In the genomic region with DNA sequence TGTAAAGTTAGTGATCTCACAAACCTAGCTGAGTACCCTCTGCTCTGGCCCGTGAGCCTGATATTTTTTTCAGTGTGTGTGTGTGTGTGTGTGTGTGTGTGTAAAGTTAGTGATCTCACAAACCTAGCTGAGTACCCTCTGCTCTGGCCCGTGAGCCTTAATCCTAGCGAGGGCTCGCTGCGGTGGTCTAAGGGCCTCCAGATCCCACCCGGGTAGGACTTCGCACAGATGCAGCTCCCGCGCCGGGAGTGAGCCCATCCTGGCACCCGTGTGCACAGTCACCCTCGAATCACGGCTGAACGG, we compare ENCODE assay signal across 8 cellular contexts. TPM values are rescaled to one million over a fixed set of nuclear protein-coding genes. Genes with fewer than 3 reads are reported as not detected.
DNase-seq lines count a peak whose midpoint lies in the region; ATAC-seq and TF ChIP-seq lines count a peak whose summit lies in the region.
"Not testable (repeated sequence)": the region's sequence is repeated elsewhere in the genome, so short reads cannot be mapped to it uniquely, and the experiment has no call there.
"Had no signal": no experiment of that assay in that cellular context is flagged by ENCODE, and none has a peak within 500 bp of the region (broad histone marks: within the 10 kb centered on the region; RNA-seq: fewer than 3 reads in every experiment).

No MANE protein-coding gene starts in this region.

- H3K36me3 ChIP-seq in body of pancreas (replicated peaks in 1 of 2; ENCODE audit: insufficient read depth in 1 of 2, low read depth in 2 of 2); mesendoderm (ENCODE audit: control insufficient read depth, insufficient read depth, low read length): not testable (repeated sequence)

- not testable (repeated sequence) for H3K9me3 Mint-ChIP-seq in activated B cell treated with CpG ODN at 0.5 μM for 24 hours

- CTCF ChIA-PET in activated B cell treated with CpG ODN at 0.5 μM for 24 hours (lab: Charles Lee): interaction anchor here (1.0 kb wide), 1 partner anchor 64 kb away, joined by 3 read pairs; no protein-coding TSS in a partner anchor

- not testable (repeated sequence) for H3K27me3 Mint-ChIP-seq in activated B cell treated with CpG ODN at 0.5 μM for 24 hours

- H3K4ac ChIP-seq in mesendoderm (ENCODE audit: low read depth, low read length): not testable (repeated sequence)

- TF ChIP-seq CTCF in GM12875 (IDR thresholded peaks at IDR 0.05; ENCODE audit: borderline replicate concordance, insufficient read depth, low read depth, low read length); activated B cell treated with CpG ODN at 0.5 μM for 24 hours (IDR thresholded peaks at IDR 0.05); body of pancreas (IDR thresholded peaks at IDR 0.05); fibroblast of villous mesenchyme (IDR thresholded peaks at IDR 0.05; ENCODE audit: insufficient read depth, low read depth, low read length): not testable (repeated sequence)

- not testable (repeated sequence) for H3K23ac ChIP-seq in mesendoderm (ENCODE audit: low read length)

- not testable (repeated sequence) for H3K9me3 ChIP-seq in body of pancreas

- intact Hi-C loops in activated B cell treated with CpG ODN at 0.5 μM for 24 hours (cut with micrococcal nuclease): loop anchor here (1.0 kb wide), 1 partner anchor 25 kb away; no protein-coding TSS in a partner anchor
- intact Hi-C loops in body of pancreas (cut with DNase I): not testable (repeated sequence)

- not testable (repeated sequence) for H3K79me2 ChIP-seq in mesendoderm (ENCODE audit: control insufficient read depth, insufficient read depth, low read length)

- POLR2A ChIA-PET in activated B cell treated with CpG ODN at 0.5 μM for 24 hours (lab: Charles Lee): interaction anchor here (0.9 to 2.1 kb wide), 14 partner anchors 9 to 1417 kb away, joined by 3 to 16 read pairs (median 4); a partner anchor contains a TSS

- H3K4me1 ChIP-seq in body of pancreas; mesendoderm (ENCODE audit: control insufficient read depth, low read depth, low read length): not testable (repeated sequence)

- H3K4me1 Mint-ChIP-seq in activated B cell treated with CpG ODN at 0.5 μM for 24 hours: not testable (repeated sequence)

- not testable (repeated sequence) for H4K8ac ChIP-seq in mesendoderm (ENCODE audit: low read depth, low read length)

- peak overlapping the region; percentile 94 for H3K4me3 Mint-ChIP-seq in activated B cell treated with CpG ODN at 0.5 μM for 24 hours

- ATAC-seq in activated B cell treated with CpG ODN at 0.5 μM for 24 hours (ENCODE audit: low read depth): peak; percentile 46
- ATAC-seq in body of pancreas: not testable (repeated sequence)

- not testable (repeated sequence) for H2BK5ac ChIP-seq in mesendoderm (ENCODE audit: low read length)

- peak overlapping the region; percentile 89 for H3K4me2 ChIP-seq in mesendoderm (ENCODE audit: low read length)

- H3K79me1 ChIP-seq in mesendoderm (ENCODE audit: low read length): not testable (repeated sequence)

- H3K27ac ChIP-seq in body of pancreas: peak overlapping the region; percentile 75 to 91 (median 84)
- H3K27ac ChIP-seq in mesendoderm (ENCODE audit: low read depth, low read length): not testable (repeated sequence)

- not testable (repeated sequence) for H2BK15ac ChIP-seq in mesendoderm (replicated peaks; ENCODE audit: low read depth)

- TF ChIP-seq POLR2A in body of pancreas (IDR thresholded peaks at IDR 0.05): not testable (repeated sequence)

- not testable (repeated sequence) for H2BK120ac ChIP-seq in mesendoderm (ENCODE audit: low read depth, low read length)

- in situ Hi-C loops in KBM-7 (cut with MboI; ENCODE audit: low pct_unique_long_range_greater_than_20kb, low sequenced_read_pairs): not testable (repeated sequence)

- DNase-seq in KBM-7 (peak; percentile 63), mesendoderm (peak; percentile 63)
- DNase-seq in activated B cell treated with CpG ODN at 0.5 μM for 24 hours; body of pancreas; fibroblast of villous mesenchyme (ENCODE audit: low read depth); skeletal muscle cell (ENCODE audit: low read depth): not testable (repeated sequence)

- peak overlapping the region; percentile 33 for H3K18ac ChIP-seq in mesendoderm (ENCODE audit: low read length)

- H4K5ac ChIP-seq in mesendoderm (ENCODE audit: low read length): not testable (repeated sequence)

- H3K4me3 ChIP-seq in GM12875 (ENCODE audit: low read depth, low read length): peak overlapping the region; percentile 93
- peak overlapping the region; percentile 76 to 92 for H3K4me3 ChIP-seq in body of pancreas
- peak overlapping the region; percentile 84 for H3K4me3 ChIP-seq in fibroblast of villous mesenchyme (ENCODE audit: low read depth, low read length)
- peak overlapping the region; percentile 60 for H3K4me3 ChIP-seq in mesendoderm (ENCODE audit: low read length)
- peak overlapping the region; percentile 70 for H3K4me3 ChIP-seq in skeletal muscle cell (ENCODE audit: low read depth, low read length)

- peak overlapping the region; percentile 97 for H3K27ac Mint-ChIP-seq in activated B cell treated with CpG ODN at 0.5 μM for 24 hours

- H3K56ac ChIP-seq in mesendoderm (ENCODE audit: low read length): peak overlapping the region; percentile 93

- H3K9ac ChIP-seq in mesendoderm (ENCODE audit: low read length): peak overlapping the region; percentile 96

- H3K36me3 Mint-ChIP-seq in activated B cell treated with CpG ODN at 0.5 μM for 24 hours (ENCODE audit: low read depth): not testable (repeated sequence)

- whole genome bisulfite sequencing in body of pancreas, 2 donors: 0% methylated on average over 11 of the region's 14 CpGs; no CpG with 5 or more reads in 1 of the 2 donors
- WGBS in mesendoderm (ENCODE audit: extremely low coverage, insufficient coverage, low lambda C conversion rate): no CpG with 5 or more reads among the region's 14 CpGs

- not testable (repeated sequence) for H2AK5ac ChIP-seq in mesendoderm (ENCODE audit: low read length)

- H3K27me3 ChIP-seq in body of pancreas; mesendoderm (ENCODE audit: insufficient read depth, low read length, poor library complexity): not testable (repeated sequence)

RNA-seq across cellular contexts. Expression of a gene that starts 0.7 kb away (rescaled TPM):
- total RNA-seq in activated B cell treated with CpG ODN at 0.5 μM for 24 hours (5.1 and 5.2 TPM in 2 replicates), body of pancreas (1 to 10 TPM; 5.6 to 8.3 TPM), fibroblast of villous mesenchyme (6.9 and 7.1 TPM in 2 replicates)
- 21.3 TPM for polyA plus RNA-seq in mesendoderm (2013, experiment 1 of 2)
- 19.9 TPM for polyA plus RNA-seq in mesendoderm (2013, experiment 2 of 2)

RNA-seq across cellular contexts. Expression of a gene that starts 20.8 kb away (rescaled TPM):
- total RNA-seq in activated B cell treated with CpG ODN at 0.5 μM for 24 hours (not detected in 2 replicates), body of pancreas (not detected), fibroblast of villous mesenchyme (0.43 and 0.97 TPM in 2 replicates)
- not detected for polyA plus RNA-seq in mesendoderm (2013, experiment 1 of 2)
- polyA plus RNA-seq in mesendoderm (2013, experiment 2 of 2): not detected
- total RNA-seq: HT-29 had no signal

RNA-seq across cellular contexts. Expression of a gene that starts 29.8 kb away (rescaled TPM):
- total RNA-seq in activated B cell treated with CpG ODN at 0.5 μM for 24 hours (54.6 and 58.8 TPM in 2 replicates), body of pancreas (10 to 100 TPM; 30.9 to 47.8 TPM), fibroblast of villous mesenchyme (76.3 and 110 TPM in 2 replicates)
- polyA plus RNA-seq in mesendoderm (2013, experiment 1 of 2): 25.9 TPM
- 26.2 TPM for polyA plus RNA-seq in mesendoderm (2013, experiment 2 of 2)
